20 cellular contexts compared by ENCODE assay signal in the genomic region with DNA sequence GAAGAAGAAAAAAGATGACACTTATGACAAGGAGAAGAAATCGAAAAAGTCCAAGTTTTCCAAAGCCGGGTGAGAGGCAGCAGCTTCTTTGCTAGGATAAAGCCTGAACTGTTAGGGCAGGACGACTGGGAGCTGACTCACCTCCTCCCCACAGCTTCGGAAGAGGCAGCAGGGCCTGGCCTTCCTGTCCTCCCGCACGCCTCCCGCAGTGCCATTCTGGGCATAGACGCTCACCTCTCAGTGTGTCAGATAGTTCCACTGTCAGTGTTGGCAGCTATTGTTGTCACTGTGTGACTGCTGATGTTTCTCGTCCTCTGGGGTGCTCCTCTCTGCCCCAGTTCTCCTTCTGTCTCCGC. TPM values are rescaled to one million over a fixed set of nuclear protein-coding genes. Genes with fewer than 3 reads are reported as not detected.
DNase-seq lines count a peak whose midpoint lies in the region; ATAC-seq, FAIRE-seq and TF ChIP-seq lines count a peak whose summit lies in the region.
"Had no signal": no experiment of that assay in that cellular context is flagged by ENCODE, and none has a peak within 500 bp of the region (broad histone marks: within the 10 kb centered on the region; RNA-seq: fewer than 3 reads in every experiment).

No MANE protein-coding gene starts in this region.

- H3K36me3 Mint-ChIP-seq in glutamatergic neuron (ENCODE audit: unreplicated experiment), result no peaks in the 10 kb centered on the region

- H2AK9ac ChIP-seq in IMR-90 (replicated peaks; ENCODE audit: low read depth, low read length, poor library complexity), result no peak overlapping the region

- ATAC-seq in IMR-90 (ENCODE audit: low read depth) (peak; percentile 56), right cardiac atrium (peak; percentile 88 to 92), GM19397 (IDR thresholded peaks at IDR 0.05; ENCODE audit: unreplicated experiment) (no peak)

- H3K4me2 ChIP-seq in IMR-90 (ENCODE audit: low read depth, low read length), result no peak overlapping the region
- H3K4me2 ChIP-seq: neural progenitor cell had no signal

- peaks cover 27 to 49% of the 10 kb centered on the region in 2 experiments for H3K79me1 ChIP-seq in IMR-90 (ENCODE audit: low read depth in 1 of 2, low read length in 2 of 2)

- TF ChIP-seq POLR2A in IMR-90 (IDR thresholded peaks at IDR 0.05; ENCODE audit: low read depth, low read length), result no peak

- intact Hi-C loops in IMR-90 (cut with micrococcal nuclease), result no loop called here
- intact Hi-C loops in right cardiac atrium (cut with DNase I), result no loop called here

- no peak overlapping the region for H3K27ac ChIP-seq in IMR-90 (ENCODE audit: insufficient read depth, low read length)
- H3K27ac ChIP-seq in right cardiac atrium (ENCODE audit: low read length), result peak overlapping the region; percentile 53
- H3K27ac ChIP-seq: neural progenitor cell had no signal

- H3K23ac ChIP-seq in IMR-90 (ENCODE audit: low read depth, low read length), result no peak overlapping the region

- H3K9me1 ChIP-seq in IMR-90 (ENCODE audit: insufficient read depth, low read length), result 0 out of 2 replicates have a peak, but pooled peaks cover 3% of the 10 kb centered on the region

- no peak overlapping the region for H3K18ac ChIP-seq in IMR-90 (ENCODE audit: low read depth, low read length)

- DNase-seq in A172 (ENCODE audit: low spot score), result peak; percentile 82
- DNase-seq in IMR-90, result peak; percentile 29
- DNase-seq in bronchial epithelial cell (ENCODE audit: low read depth), result peak; percentile 33
- peak in 2 of 3 donors; percentile 42 to 71 for DNase-seq in right cardiac atrium
- no peak for DNase-seq in glutamatergic neuron
- DNase-seq in RKO (ENCODE audit: low spot score), result no peak
- DNase-seq in activated naive CD4-positive, alpha-beta T cell (lab: John Stamatoyannopoulos, UW), result no peak
- DNase-seq: activated CD4-positive, alpha-beta T cell treated with anti-CD3 and anti-CD28 coated beads, Interleukin-2, amount 10 ng/mL, durations not matched to agents 24 days and 14 days; activated T-cell treated with anti-CD3 and anti-CD28 coated beads, Interleukin-2, amount 50 U/mL, for 24 hours; Calu3; MG63; NCI-H187; NCI-H526; RPMI8226; sigmoid colon; stimulated activated CD4-positive, alpha-beta T cell treated with anti-CD3 and anti-CD28 coated beads, Interleukin-4, amount 100 ng/mL, for 1 hour had no signal

- no peak overlapping the region for H3K4ac ChIP-seq in IMR-90 (ENCODE audit: low read depth, low read length)

- no peak overlapping the region for H3K27ac Mint-ChIP-seq in glutamatergic neuron (ENCODE audit: unreplicated experiment)
- H3K27ac Mint-ChIP-seq: activated T-cell treated with anti-CD3 and anti-CD28 coated beads, Interleukin-2, amount 50 U/mL, for 24 hours; neural progenitor cell; T-helper 2 cell treated with Interferon-gamma antibody and Interleukin-4, amounts not matched to agents 5 μg/mL and 100 μg/mL, for 36 hours had no signal

- H4K20me1 ChIP-seq in IMR-90 (ENCODE audit: insufficient read depth, low read length), result peaks cover 18% of the 10 kb centered on the region; the same call in 1 of the 2 replicates

- no peak overlapping the region for H3K56ac ChIP-seq in IMR-90 (ENCODE audit: extremely low read depth, insufficient read depth, low read length)

- in situ Hi-C loops in IMR-90 (cut with MboI; ENCODE audit: low sequenced_read_pairs), result no loop called here

- H3K4me1 ChIP-seq in IMR-90 (ENCODE audit: control insufficient read depth, insufficient read depth, low read length) (no peaks in the 10 kb centered on the region; the same call in 1 of the 2 replicates), right cardiac atrium (ENCODE audit: control insufficient read depth, insufficient read depth, low read length) (peaks cover 5% of the 10 kb centered on the region)
- H3K4me1 ChIP-seq: neural progenitor cell had no signal

- CTCF ChIA-PET in IMR-90 (lab: Yijun Ruan, JAX), result no interaction called here

- H3K9me3 ChIP-seq in IMR-90 (ENCODE audit: control insufficient read depth, insufficient read depth, low read length), result no peaks in the 10 kb centered on the region
- no peaks in the 10 kb centered on the region for H3K9me3 ChIP-seq in right cardiac atrium (ENCODE audit: control insufficient read depth, low read length)
- H3K9me3 ChIP-seq: MG63, sigmoid colon had no signal

- WGBS in IMR-90 (ENCODE audit: extremely low coverage in 2 of 2, insufficient read length in 1 of 2), 2 experiments, result 81% methylated on average over 5 of the region's 10 CpGs; no CpG with 5 or more reads in 1 of the 2 experiments
- 65% methylated on average over 10 of the region's 10 CpGs for WGBS in right cardiac atrium

- H4K91ac ChIP-seq in IMR-90 (ENCODE audit: insufficient read depth, low read depth, low read length), result no peak overlapping the region

- no peak overlapping the region for H4K8ac ChIP-seq in IMR-90 (ENCODE audit: low read depth in 2 of 2, low read length in 2 of 2)

- no peak for TF ChIP-seq CTCF in IMR-90 (conservative IDR thresholded peaks at IDR 0.05; ENCODE audit: low read depth, low read length)
- no peak for TF ChIP-seq CTCF in bronchial epithelial cell (IDR thresholded peaks at IDR 0.05; ENCODE audit: insufficient read depth, low read length, severe bottlenecking)
- TF ChIP-seq CTCF in glutamatergic neuron (IDR thresholded peaks at IDR 0.05; ENCODE audit: partially characterized antibody, unreplicated experiment), result no peak

- no peak overlapping the region for H3K4me3 Mint-ChIP-seq in glutamatergic neuron (ENCODE audit: unreplicated experiment)
- H3K4me3 Mint-ChIP-seq: activated CD4-positive, alpha-beta T cell treated with anti-CD3 and anti-CD28 coated beads, Interleukin-2, amount 10 ng/mL, durations not matched to agents 24 days and 14 days; activated T-cell treated with anti-CD3 and anti-CD28 coated beads, Interleukin-2, amount 50 U/mL, for 24 hours; neural progenitor cell; T-helper 2 cell treated with Interferon-gamma antibody and Interleukin-4, amounts not matched to agents 5 μg/mL and 100 μg/mL, for 36 hours had no signal

- no peak overlapping the region for H2BK120ac ChIP-seq in IMR-90 (ENCODE audit: low read depth, low read length)

- H3K4me3 ChIP-seq in IMR-90 (ENCODE audit: insufficient read depth, low read depth, low read length) (no peak overlapping the region), bronchial epithelial cell (ENCODE audit: low read depth, low read length) (no peak overlapping the region), right cardiac atrium (ENCODE audit: low read length) (no peak overlapping the region)
- H3K4me3 ChIP-seq: dorsolateral prefrontal cortex, MG63, neural progenitor cell, sigmoid colon had no signal

- H3K36me3 ChIP-seq in IMR-90 (ENCODE audit: control insufficient read depth, insufficient read depth, low read length) (peaks cover 51% of the 10 kb centered on the region), bronchial epithelial cell (ENCODE audit: control insufficient read depth, insufficient read depth, low read length) (peaks cover 22% of the 10 kb centered on the region)
- H3K36me3 ChIP-seq: neural progenitor cell had no signal

- POLR2A ChIA-PET in IMR-90 (lab: Charles Lee; ENCODE audit: unreplicated experiment), result no interaction called here

- peaks cover 3% of the 10 kb centered on the region for H3K9me3 Mint-ChIP-seq in glutamatergic neuron (ENCODE audit: unreplicated experiment)
- H3K9me3 Mint-ChIP-seq: activated CD4-positive, alpha-beta T cell treated with anti-CD3 and anti-CD28 coated beads, Interleukin-2, amount 10 ng/mL, durations not matched to agents 24 days and 14 days; activated T-cell treated with anti-CD3 and anti-CD28 coated beads, Interleukin-2, amount 50 U/mL, for 24 hours; neural progenitor cell; T-helper 2 cell treated with Interferon-gamma antibody and Interleukin-4, amounts not matched to agents 5 μg/mL and 100 μg/mL, for 36 hours had no signal

- H2BK15ac ChIP-seq in IMR-90 (ENCODE audit: low read depth, low read length), result no peak overlapping the region

- H3K4me1 Mint-ChIP-seq in glutamatergic neuron (ENCODE audit: low read depth, unreplicated experiment), result no peaks in the 10 kb centered on the region
- H3K4me1 Mint-ChIP-seq: neural progenitor cell had no signal

- H3K9ac ChIP-seq in IMR-90 (ENCODE audit: low read depth, low read length), result no peak overlapping the region
- H3K9ac ChIP-seq: neural progenitor cell had no signal

- no peak overlapping the region for H2AK5ac ChIP-seq in IMR-90 (ENCODE audit: low read depth, low read length)

- no peak for FAIRE-seq in bronchial epithelial cell (lab: Jason Lieb, UNC)

- H4K5ac ChIP-seq in IMR-90 (ENCODE audit: low read depth, low read length), result no peak overlapping the region

- H2AFZ ChIP-seq in IMR-90 (replicated peaks; ENCODE audit: low read length, poor library complexity), result no peak overlapping the region
- H2AFZ ChIP-seq: neural progenitor cell had no signal

- no peak overlapping the region for H2BK5ac ChIP-seq in IMR-90 (ENCODE audit: low read depth, low read length, poor library complexity, severe bottlenecking)

- no TSS peak for BruUV-seq in IMR-90 (replicated peaks; lab: Mats Ljungman, UMichigan)

- no peaks in the 10 kb centered on the region for H3K27me3 Mint-ChIP-seq in glutamatergic neuron (ENCODE audit: unreplicated experiment)
- H3K27me3 Mint-ChIP-seq: activated CD4-positive, alpha-beta T cell treated with anti-CD3 and anti-CD28 coated beads, Interleukin-2, amount 10 ng/mL, durations not matched to agents 24 days and 14 days; activated T-cell treated with anti-CD3 and anti-CD28 coated beads, Interleukin-2, amount 50 U/mL, for 24 hours had no signal

- no peaks in the 10 kb centered on the region for H3K27me3 ChIP-seq in IMR-90 (ENCODE audit: control insufficient read depth, insufficient read depth, low read length)
- no peaks in the 10 kb centered on the region for H3K27me3 ChIP-seq in bronchial epithelial cell (ENCODE audit: control insufficient read depth, insufficient read depth, low read length)
- no peaks in the 10 kb centered on the region for H3K27me3 ChIP-seq in right cardiac atrium (ENCODE audit: control insufficient read depth, insufficient read depth)
- H3K27me3 ChIP-seq: dorsolateral prefrontal cortex, MG63, neural progenitor cell, sigmoid colon had no signal

- H2BK20ac ChIP-seq in IMR-90 (ENCODE audit: low read depth, low read length), result no peak overlapping the region

- TF ChIP-seq RAD21 in IMR-90 (IDR thresholded peaks at IDR 0.05; ENCODE audit: low read length), result no peak

- dilution Hi-C loops in IMR-90 (cut with HindIII; ENCODE audit: low sequenced_read_pairs, unreplicated experiment), result no loop called here

- H3K14ac ChIP-seq in IMR-90 (replicated peaks; ENCODE audit: low read depth, low read length), result no peak overlapping the region

RNA-seq across cellular contexts. Expression of gene UBN1, which starts 12.6 kb away (rescaled TPM):
- total RNA-seq in A172 (2014; rRNA removed; shearing (Covaris generic)), result 40.8 and 41.0 TPM in 2 replicates
- 5.7 and 7.8 TPM in 2 replicates for total RNA-seq in IMR-90 (2012; rRNA removed)
- 12.9 and 16.3 TPM in 2 replicates for polyA plus RNA-seq in IMR-90 (2012; rRNA removed)
- 7.6 and 8.8 TPM in 2 replicates for polyA plus RNA-seq in IMR-90 (2012; cell fraction: cytosol; rRNA removed)
- polyA plus RNA-seq in IMR-90 (2012; cell fraction: nucleus; rRNA removed; ENCODE audit: low replicate concordance), result 43.7 and 49.4 TPM in 2 replicates
- total RNA-seq in bronchial epithelial cell, result 17.6 and 21.8 TPM in 2 replicates
- total RNA-seq in right cardiac atrium, result 10 to 100 TPM; 24.4 to 30.4 (median 27.4) TPM
- 16.5 TPM for polyA plus RNA-seq in right cardiac atrium
- total RNA-seq in glutamatergic neuron (ENCODE audit: unreplicated experiment), result 34.3 TPM

RNA-seq across cellular contexts. Expression of gene GLYR1, which starts 12.8 kb away (rescaled TPM):
- 46.1 and 47.5 TPM in 2 replicates for total RNA-seq in A172 (2014; rRNA removed; shearing (Covaris generic))
- total RNA-seq in IMR-90 (2012; rRNA removed) (26.0 and 27.8 TPM in 2 replicates), bronchial epithelial cell (31.1 and 35.5 TPM in 2 replicates), right cardiac atrium (10 to 100 TPM; 69.9 to 84.4 (median 81.1) TPM), glutamatergic neuron (ENCODE audit: unreplicated experiment) (133 TPM)
- polyA plus RNA-seq in IMR-90 (2012; rRNA removed) (53.2 and 54.2 TPM in 2 replicates), right cardiac atrium (56.1 TPM)
- 28.8 and 39.4 TPM in 2 replicates for polyA plus RNA-seq in IMR-90 (2012; cell fraction: cytosol; rRNA removed)
- 63.0 and 63.9 TPM in 2 replicates for polyA plus RNA-seq in IMR-90 (2012; cell fraction: nucleus; rRNA removed; ENCODE audit: low replicate concordance)

RNA-seq across cellular contexts. Expression of gene ROGDI, which starts 57.4 kb away (rescaled TPM):
- 25.8 and 33.3 TPM in 2 replicates for total RNA-seq in A172 (2014; rRNA removed; shearing (Covaris generic))
- 13.6 and 14.2 TPM in 2 replicates for total RNA-seq in IMR-90 (2012; rRNA removed)
- polyA plus RNA-seq in IMR-90 (2012; rRNA removed), result 27.1 and 30.1 TPM in 2 replicates
- polyA plus RNA-seq in IMR-90 (2012; cell fraction: cytosol; rRNA removed), result 11.3 and 32.6 TPM in 2 replicates
- polyA plus RNA-seq in IMR-90 (2012; cell fraction: nucleus; rRNA removed; ENCODE audit: low replicate concordance), result 67.3 and 174 TPM in 2 replicates
- total RNA-seq in bronchial epithelial cell, result 16.1 and 19.8 TPM in 2 replicates
- total RNA-seq in right cardiac atrium, result 10 to 100 TPM; 55.0 to 76.4 (median 65.3) TPM
- polyA plus RNA-seq in right cardiac atrium, result 86.3 TPM
- 113 TPM for total RNA-seq in glutamatergic neuron (ENCODE audit: unreplicated experiment)

Comparison
In these comparisons a context has a peak if more than half of its experiments do, and no peak if none do; other contexts are left out.
1. DNase-seq: peak in A172 (single experiment), IMR-90 (single experiment), bronchial epithelial cell (single experiment) and right cardiac atrium (2 of 3); none in glutamatergic neuron (single experiment), RKO (single experiment) and activated naive CD4-positive, alpha-beta T cell (0 of 4).